33 cellular contexts compared by ENCODE assay signal in genomic region chr11:18792827-18793226, GRCh38. TPM values are rescaled to one million over a fixed set of nuclear protein-coding genes. Genes with fewer than 3 reads are reported as not detected.
DNase-seq lines count a peak whose midpoint lies in the region; ATAC-seq and TF ChIP-seq lines count a peak whose summit lies in the region.
"Had no signal": no experiment of that assay in that cellular context is flagged by ENCODE, and none has a peak within 500 bp of the region (broad histone marks: within the 10 kb centered on the region; RNA-seq: fewer than 3 reads in every experiment).

No MANE protein-coding gene starts in this region.

- TF ChIP-seq CTCF in chondrocyte (IDR thresholded peaks at IDR 0.05) (no peak), type B pancreatic cell (conservative IDR thresholded peaks at IDR 0.05) (no peak)

- no peaks in the 10 kb centered on the region for H3K36me3 Mint-ChIP-seq in activated CD8-positive, alpha-beta memory T cell treated with anti-CD3 and anti-CD28 coated beads, Interleukin-2, amount 10 ng/mL, durations not matched to agents 7 days and 5 days
- H3K36me3 Mint-ChIP-seq in chondrocyte (ENCODE audit: low read depth) (no peaks in the 10 kb centered on the region), type B pancreatic cell (no peaks in the 10 kb centered on the region)
- H3K36me3 Mint-ChIP-seq: activated naive CD4-positive, alpha-beta T cell treated with anti-CD3 and anti-CD28 coated beads, Interleukin-2, amount 10 ng/mL, durations not matched to agents 7 days and 5 days; stimulated activated naive B cell treated with anti-CD40 and anti-IgM and Interleukin-4, amounts not matched to agents 10 μg/mL and 1 μg/mL and 100 μg/mL, for 72 hours had no signal

- H3K9me3 ChIP-seq in iPS-20b (ENCODE audit: insufficient read depth, low read depth, low read length), result no peaks in the 10 kb centered on the region
- H3K9me3 ChIP-seq: gastroesophageal sphincter, lower lobe of right lung, suprapubic skin, uterus had no signal

- no peak overlapping the region for H3K27ac Mint-ChIP-seq in activated CD8-positive, alpha-beta memory T cell treated with anti-CD3 and anti-CD28 coated beads, Interleukin-2, amount 10 ng/mL, durations not matched to agents 7 days and 5 days
- no peak overlapping the region for H3K27ac Mint-ChIP-seq in chondrocyte (ENCODE audit: unreplicated experiment)
- H3K27ac Mint-ChIP-seq in type B pancreatic cell, result no peak overlapping the region
- H3K27ac Mint-ChIP-seq: activated naive CD4-positive, alpha-beta T cell treated with anti-CD3 and anti-CD28 coated beads, Interleukin-2, amount 10 ng/mL, durations not matched to agents 7 days and 5 days; activated T-cell treated with anti-CD3 and anti-CD28 coated beads, Interleukin-2, amount 50 U/mL, for 72 hours; dendritic cell treated with granulocyte-macrophage colony-stimulating factor and Interleukin-4, amounts not matched to agents 40 ng/mL and 50 ng/mL, for 4 days; HFFc6; stimulated activated naive B cell treated with anti-CD40 and anti-IgM and Interleukin-4, amounts not matched to agents 10 μg/mL and 1 μg/mL and 100 μg/mL, for 72 hours; T-helper 2 cell treated with Interferon-gamma antibody and Interleukin-4, amounts not matched to agents 5 μg/mL and 100 μg/mL, for 36 hours had no signal

- H3K36me3 ChIP-seq in iPS-20b (ENCODE audit: insufficient read depth, low read depth, low read length), result no peaks in the 10 kb centered on the region
- H3K36me3 ChIP-seq: gastroesophageal sphincter, lower lobe of right lung, suprapubic skin, uterus had no signal

- H3K27me3 Mint-ChIP-seq in activated CD8-positive, alpha-beta memory T cell treated with anti-CD3 and anti-CD28 coated beads, Interleukin-2, amount 10 ng/mL, durations not matched to agents 7 days and 5 days, result peaks cover 67% of the 10 kb centered on the region
- H3K27me3 Mint-ChIP-seq in chondrocyte (ENCODE audit: low read depth), result peaks cover 70% of the 10 kb centered on the region
- peaks cover 87% of the 10 kb centered on the region for H3K27me3 Mint-ChIP-seq in type B pancreatic cell

- no peak overlapping the region for H3K4me3 Mint-ChIP-seq in activated CD8-positive, alpha-beta memory T cell treated with anti-CD3 and anti-CD28 coated beads, Interleukin-2, amount 10 ng/mL, durations not matched to agents 7 days and 5 days
- H3K4me3 Mint-ChIP-seq in chondrocyte (ENCODE audit: unreplicated experiment), result peak overlapping the region; percentile 61
- H3K4me3 Mint-ChIP-seq in type B pancreatic cell, result peak overlapping the region; percentile 82
- H3K4me3 Mint-ChIP-seq: activated naive CD4-positive, alpha-beta T cell treated with anti-CD3 and anti-CD28 coated beads, Interleukin-2, amount 10 ng/mL, durations not matched to agents 7 days and 5 days; dendritic cell treated with granulocyte-macrophage colony-stimulating factor and Interleukin-4, amounts not matched to agents 40 ng/mL and 50 ng/mL, for 4 days; HFFc6; stimulated activated naive B cell treated with anti-CD40 and anti-IgM and Interleukin-4, amounts not matched to agents 10 μg/mL and 1 μg/mL and 100 μg/mL, for 72 hours; T-helper 2 cell treated with Interferon-gamma antibody and Interleukin-4, amounts not matched to agents 5 μg/mL and 100 μg/mL, for 36 hours had no signal

- DNase-seq in activated CD8-positive, alpha-beta memory T cell treated with anti-CD3 and anti-CD28 coated beads for 24 hours, result peak; percentile 7
- DNase-seq in activated CD8-positive, alpha-beta memory T cell treated with anti-CD3 and anti-CD28 coated beads, Interleukin-2, amount 10 ng/mL, durations not matched to agents 7 days and 5 days, result no peak
- DNase-seq in chondrocyte (ENCODE audit: low spot score), result no peak
- no peak for DNase-seq in type B pancreatic cell (ENCODE audit: extremely low spot score, unreplicated experiment)
- DNase-seq in activated CD4-positive, alpha-beta T cell treated with anti-CD3 and anti-CD28 coated beads for 4 hours, result no peak
- DNase-seq in NCI-H1694 (lab: John Stamatoyannopoulos, UW), result no peak
- DNase-seq: 8988T; activated CD4-positive, alpha-beta T cell treated with anti-CD3 and anti-CD28 coated beads, Interleukin-2, amount 50 U/mL, for 1 hour; activated naive CD4-positive, alpha-beta T cell treated with anti-CD3 and anti-CD28 coated beads, Interleukin-2, amount 10 ng/mL, durations not matched to agents 7 days and 5 days; activated T-cell treated with anti-CD3 and anti-CD28 coated beads, Interleukin-2, amount 50 U/mL, for 72 hours; central memory CD4-positive, alpha-beta T cell; HFFc6; Kasumi-1; lower lobe of right lung; NCI-H1436; NCI-H2107; OCI-M1; stimulated activated naive B cell treated with anti-CD40 and anti-IgM and Interleukin-4, amounts not matched to agents 10 μg/mL and 1 μg/mL and 100 μg/mL, for 72 hours; uterus had no signal

- peaks cover 78% of the 10 kb centered on the region for H3K27me3 ChIP-seq in iPS-20b (ENCODE audit: insufficient read depth, low read length)
- H3K27me3 ChIP-seq: uterus had no signal

- peak overlapping the region; percentile 82; the same call in 1 of the 2 replicates for H3K4me3 ChIP-seq in iPS-20b (ENCODE audit: low read length)
- H3K4me3 ChIP-seq: GM12878, uterus had no signal

- no peak overlapping the region for H3K27ac ChIP-seq in iPS-20b (ENCODE audit: low read length)
- H3K27ac ChIP-seq: gastroesophageal sphincter, lower lobe of right lung, suprapubic skin, uterus, VCaP had no signal

- ATAC-seq in activated CD8-positive, alpha-beta memory T cell treated with anti-CD3 and anti-CD28 coated beads, Interleukin-2, amount 10 ng/mL, durations not matched to agents 7 days and 5 days, result no peak
- no peak for ATAC-seq in GM21526 (IDR thresholded peaks at IDR 0.05; ENCODE audit: low FRiP score, unreplicated experiment)
- ATAC-seq: activated T-cell treated with anti-CD3 and anti-CD28 coated beads, Interleukin-2, amount 50 U/mL, for 72 hours; gastroesophageal sphincter; HepG2; Right ventricle myocardium inferior; stimulated activated naive B cell treated with anti-CD40 and anti-IgM and Interleukin-4, amounts not matched to agents 10 μg/mL and 1 μg/mL and 100 μg/mL, for 72 hours had no signal

- H3K4me1 Mint-ChIP-seq in activated CD8-positive, alpha-beta memory T cell treated with anti-CD3 and anti-CD28 coated beads, Interleukin-2, amount 10 ng/mL, durations not matched to agents 7 days and 5 days, result peaks cover 1% of the 10 kb centered on the region
- peaks cover 8% of the 10 kb centered on the region for H3K4me1 Mint-ChIP-seq in chondrocyte (ENCODE audit: low read depth)
- peaks cover 5% of the 10 kb centered on the region for H3K4me1 Mint-ChIP-seq in type B pancreatic cell (ENCODE audit: unreplicated experiment)
- H3K4me1 Mint-ChIP-seq: activated naive CD4-positive, alpha-beta T cell treated with anti-CD3 and anti-CD28 coated beads, Interleukin-2, amount 10 ng/mL, durations not matched to agents 7 days and 5 days had no signal

- H3K9ac ChIP-seq in iPS-20b (ENCODE audit: low read depth, low read length), result no peak overlapping the region

- no peaks in the 10 kb centered on the region for H3K4me1 ChIP-seq in iPS-20b (ENCODE audit: insufficient read depth, low read length)
- H3K4me1 ChIP-seq: uterus had no signal

- H3K9me3 Mint-ChIP-seq in activated CD8-positive, alpha-beta memory T cell treated with anti-CD3 and anti-CD28 coated beads, Interleukin-2, amount 10 ng/mL, durations not matched to agents 7 days and 5 days (ENCODE audit: low read depth), result no peaks in the 10 kb centered on the region
- H3K9me3 Mint-ChIP-seq in chondrocyte (ENCODE audit: low read depth) (no peaks in the 10 kb centered on the region), type B pancreatic cell (no peaks in the 10 kb centered on the region)
- H3K9me3 Mint-ChIP-seq: activated naive CD4-positive, alpha-beta T cell treated with anti-CD3 and anti-CD28 coated beads, Interleukin-2, amount 10 ng/mL, durations not matched to agents 7 days and 5 days; activated T-cell treated with anti-CD3 and anti-CD28 coated beads, Interleukin-2, amount 50 U/mL, for 72 hours; dendritic cell treated with granulocyte-macrophage colony-stimulating factor and Interleukin-4, amounts not matched to agents 40 ng/mL and 50 ng/mL, for 4 days; HFFc6; stimulated activated naive B cell treated with anti-CD40 and anti-IgM and Interleukin-4, amounts not matched to agents 10 μg/mL and 1 μg/mL and 100 μg/mL, for 72 hours; T-helper 2 cell treated with Interferon-gamma antibody and Interleukin-4, amounts not matched to agents 5 μg/mL and 100 μg/mL, for 36 hours had no signal

- CTCF ChIA-PET in activated CD8-positive, alpha-beta memory T cell treated with anti-CD3 and anti-CD28 coated beads, Interleukin-2, amount 10 ng/mL, durations not matched to agents 7 days and 5 days (lab: Charles Lee), result interaction anchor here (0.6 kb wide), 2 partner anchors 22 to 683 kb away, joined by 3 read pairs; no protein-coding TSS in a partner anchor

RNA-seq across cellular contexts. Expression of gene PTPN5, which starts 1.2 kb away (rescaled TPM):
- total RNA-seq in activated CD8-positive, alpha-beta memory T cell treated with anti-CD3 and anti-CD28 coated beads, Interleukin-2, amount 10 ng/mL, durations not matched to agents 7 days and 5 days, result not detected
- not detected in 3 replicates for total RNA-seq in chondrocyte
- total RNA-seq in type B pancreatic cell (ENCODE audit: low replicate concordance), result 0.48 and 1.7 TPM in 2 replicates
- total RNA-seq: activated T-cell treated with anti-CD3 and anti-CD28 coated beads, Interleukin-2, amount 50 U/mL, for 72 hours; GM12878; HepG2; HFFc6; kidney epithelial cell; mononuclear cell; NCI-H460; pulmonary artery endothelial cell had no signal
